ENCODE assay signal across 10 cellular contexts in the genomic region with DNA sequence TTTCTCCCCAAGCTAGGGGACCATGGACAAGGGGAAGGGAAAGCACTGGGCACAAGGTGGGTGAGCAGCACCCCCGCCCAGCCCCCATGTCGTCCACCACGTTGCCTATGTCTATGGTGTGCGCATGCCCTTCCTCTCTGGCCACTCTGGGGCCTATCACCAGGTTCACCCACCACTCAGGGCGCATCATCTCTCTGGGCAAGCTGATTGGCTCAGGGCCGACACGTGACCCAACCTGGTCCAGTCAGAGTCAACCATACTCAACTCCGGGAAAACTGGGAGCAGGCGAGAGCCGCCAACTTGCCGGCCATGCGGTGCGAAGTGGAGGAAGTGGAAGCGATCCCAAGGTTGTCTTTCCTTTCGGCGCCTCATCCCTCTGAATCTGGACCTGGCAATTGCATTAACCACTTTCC. TPM values are rescaled to one million over a fixed set of nuclear protein-coding genes. Genes with fewer than 3 reads are reported as not detected.
DNase-seq lines count a peak whose midpoint lies in the region; FAIRE-seq and TF ChIP-seq lines count a peak whose summit lies in the region.
"Had no signal": no experiment of that assay in that cellular context is flagged by ENCODE, and none has a peak within 500 bp of the region (broad histone marks: within the 10 kb centered on the region; RNA-seq: fewer than 3 reads in every experiment).

No MANE protein-coding gene starts in this region.

- no peak for TF ChIP-seq EP300 in tibial nerve (IDR thresholded peaks at IDR 0.05)

- H2AFZ ChIP-seq in astrocyte (ENCODE audit: low read depth, low read length) = no peak overlapping the region
- peak overlapping the region; percentile 11 for H2AFZ ChIP-seq in neuron (ENCODE audit: low read depth, low read length)

- peaks cover 2% of the 10 kb centered on the region for H3K4me1 Mint-ChIP-seq in astrocyte (ENCODE audit: low read depth, unreplicated experiment)

- no peak overlapping the region for H3K9ac ChIP-seq in astrocyte (ENCODE audit: low read length)

- H3K4me3 ChIP-seq in astrocyte (ENCODE audit: insufficient read depth, low read depth, low read length) (no peak overlapping the region), neuron (ENCODE audit: low read length) (no peak overlapping the region), tibial nerve (peak overlapping the region in 3 of 4 donors; percentile 6 to 24 (median 10))

- peaks cover 2% of the 10 kb centered on the region for H3K9me3 Mint-ChIP-seq in astrocyte (ENCODE audit: unreplicated experiment)

- FAIRE-seq in astrocyte (lab: Jason Lieb, UNC) = no peak

- H3K79me2 ChIP-seq in astrocyte (ENCODE audit: insufficient read depth, low read length) = no peaks in the 10 kb centered on the region

- H3K27ac Mint-ChIP-seq in astrocyte (ENCODE audit: unreplicated experiment) = no peak overlapping the region

- TF ChIP-seq POLR2A in tibial nerve (IDR thresholded peaks at IDR 0.05) = no peak

- H3K4me1 ChIP-seq in astrocyte (ENCODE audit: insufficient read depth, low read length) (peaks cover 8% of the 10 kb centered on the region), neuron (ENCODE audit: insufficient read depth, low read length) (peaks cover 30% of the 10 kb centered on the region), tibial nerve (peaks cover 1 to 100% (median 84%) of the 10 kb centered on the region in 4 donors)

- TF ChIP-seq CTCF in astrocyte (IDR thresholded peaks at IDR 0.05; ENCODE audit: insufficient read depth, low read depth, low read length) = no peak
- no peak for TF ChIP-seq CTCF in tibial nerve (IDR thresholded peaks at IDR 0.05)

- 51 to 71% methylated on average over 16 of the region's 16 CpGs for WGBS in tibial nerve, 2 donors

- peaks cover 43% of the 10 kb centered on the region for H3K27me3 Mint-ChIP-seq in astrocyte (ENCODE audit: low read depth, unreplicated experiment)

- H4K20me1 ChIP-seq in astrocyte (ENCODE audit: insufficient read depth, low read length) = no peaks in the 10 kb centered on the region

- peak overlapping the region; percentile 67 for H3K4me2 ChIP-seq in astrocyte (ENCODE audit: low read length)

- H3K27ac ChIP-seq in astrocyte (ENCODE audit: low read depth, low read length) (no peak overlapping the region), tibial nerve (peak overlapping the region; percentile 74 to 96 (median 83))

- no peaks in the 10 kb centered on the region for H3K36me3 Mint-ChIP-seq in astrocyte (ENCODE audit: low read depth, unreplicated experiment)

- H3K27me3 ChIP-seq in astrocyte (ENCODE audit: insufficient read depth, low read length) (peaks cover 9% of the 10 kb centered on the region), neuron (ENCODE audit: insufficient read depth, low read length) (no peaks in the 10 kb centered on the region), tibial nerve (no peaks in the 10 kb centered on the region)

- H3K36me3 ChIP-seq in astrocyte (ENCODE audit: insufficient read depth, low read length) = no peaks in the 10 kb centered on the region
- H3K36me3 ChIP-seq in neuron (ENCODE audit: insufficient read depth, low read length) = no peaks in the 10 kb centered on the region
- no peaks in the 10 kb centered on the region for H3K36me3 ChIP-seq in tibial nerve

- no peak overlapping the region for H3K4me3 Mint-ChIP-seq in astrocyte (ENCODE audit: unreplicated experiment)

- DNase-seq in astrocyte (ENCODE audit: low read depth) (no peak), head of caudate nucleus (peak in 41 of 42 donors; percentile 53 to 93 (median 80)), tibial nerve (ENCODE audit: low spot score in 2 of 2) (no peak), NCI-H1417 (lab: John Stamatoyannopoulos, UW) (no peak), hepatic stellate cell (ENCODE audit: low spot score) (no peak)
- no peak for DNase-seq in stimulated activated CD4-positive, alpha-beta T cell treated with anti-CD3 and anti-CD28 coated beads, Interleukin-2, amount 100 ng/mL, for 48 hours
- DNase-seq: effector CD8-positive, alpha-beta T cell; NCI-H1694 treated with DMSO at 0.1 percent for 48 hours had no signal

- intact Hi-C loops in head of caudate nucleus (cut with DNase I) = loop anchor here (5.0 kb wide), 1 partner anchor 35 kb away; no protein-coding TSS in a partner anchor

- H3K9me3 ChIP-seq in astrocyte (ENCODE audit: insufficient read depth, low read depth, low read length) = no peaks in the 10 kb centered on the region
- H3K9me3 ChIP-seq in neuron (ENCODE audit: low read length) = no peaks in the 10 kb centered on the region
- no peaks in the 10 kb centered on the region for H3K9me3 ChIP-seq in tibial nerve

RNA-seq across cellular contexts. Expression of gene ACSS1, which starts 25.9 kb away (rescaled TPM):
- 0.24 and 0.27 TPM in 2 replicates for total RNA-seq in astrocyte
- 10 to 100 TPM; 38.5 to 55.5 (median 42.2) TPM for total RNA-seq in tibial nerve

RNA-seq across cellular contexts. Expression of gene APMAP, which starts 39.5 kb away (rescaled TPM):
- total RNA-seq in astrocyte (110 and 114 TPM in 2 replicates), tibial nerve (10 to 100 TPM; 45.3 to 83.1 (median 54.1) TPM)

RNA-seq across cellular contexts. Expression of gene VSX1, which starts 49.9 kb away (rescaled TPM):
- total RNA-seq in astrocyte = not detected in 2 replicates
- not detected for total RNA-seq in tibial nerve
- total RNA-seq: lung microvascular endothelial cell had no signal

Comparison
In these comparisons a context has a peak if more than half of its experiments do, and no peak if none do; other contexts are left out.
1. DNase-seq: peak in head of caudate nucleus (41 of 42); none in astrocyte (single experiment), tibial nerve (0 of 2), stimulated activated CD4-positive, alpha-beta T cell treated with anti-CD3 and anti-CD28 coated beads, Interleukin-2, amount 100 ng/mL, for 48 hours (0 of 2), NCI-H1417 (0 of 3) and hepatic stellate cell (single experiment).
2. H3K4me3 ChIP-seq: peak in tibial nerve (3 of 4); none in astrocyte (single experiment) and neuron (single experiment).
3. RNA of gene ACSS1, which starts 25.9 kb away (total RNA-seq): 38.5 to 55.5 TPM in tibial nerve; 0.24 to 0.27 TPM in astrocyte; every median in the first group is over 10 times any median in the second.